Comparison of ENCODE assay signal across 14 cellular contexts in the genomic region with DNA sequence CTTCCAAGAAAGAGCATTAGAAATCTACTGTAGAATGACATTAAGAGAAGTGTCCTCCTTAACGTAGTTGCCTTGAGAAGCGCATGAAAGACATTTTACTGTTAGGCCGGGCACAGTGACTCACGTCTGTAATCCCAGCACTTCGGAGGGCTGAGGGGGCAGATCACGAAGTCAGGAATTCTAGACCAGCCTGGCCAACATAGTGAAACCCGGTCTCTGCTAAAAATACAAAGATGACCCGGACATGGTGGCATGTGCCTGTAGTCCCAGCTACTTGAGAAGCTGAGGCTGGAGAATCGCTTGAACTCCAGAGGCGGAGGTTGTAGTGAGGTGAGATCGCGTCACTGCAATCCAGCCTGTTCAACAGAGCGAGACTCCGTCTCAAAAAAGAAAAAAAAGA.
"Had no signal": no experiment of that assay in that cellular context is flagged by ENCODE, and none has a peak within 500 bp of the region (broad histone marks: within the 10 kb centered on the region; RNA-seq: fewer than 3 reads in every experiment).

No MANE protein-coding gene starts in this region.

- H3K27ac Mint-ChIP-seq: activated CD4-positive, alpha-beta T cell treated with anti-CD3 and anti-CD28 coated beads for 36 hours; activated naive CD8-positive, alpha-beta T cell treated with anti-CD3 and anti-CD28 coated beads for 36 hours had no signal

- H3K4me1 ChIP-seq: heart right ventricle, parathyroid adenoma, tibial nerve, vagina had no signal

- ATAC-seq: activated CD4-positive, alpha-beta T cell treated with anti-CD3 and anti-CD28 coated beads for 36 hours; heart right ventricle; left ventricle myocardium superior had no signal

- H3K9me3 Mint-ChIP-seq: activated naive CD8-positive, alpha-beta T cell treated with anti-CD3 and anti-CD28 coated beads for 36 hours had no signal

- DNase-seq: activated CD4-positive, alpha-beta T cell treated with anti-CD3 and anti-CD28 coated beads for 36 hours; activated CD8-positive, alpha-beta memory T cell treated with anti-CD3 and anti-CD28 coated beads for 24 hours; activated gamma-delta T cell treated with Interleukin-2 at 50 U/mL for 16 hours; activated naive CD8-positive, alpha-beta T cell treated with anti-CD3 and anti-CD28 coated beads for 36 hours; foreskin melanocyte; heart right ventricle; left ventricle myocardium superior; mesenchymal stem cell; T-helper 1 cell; WERI-Rb-1 had no signal

- H3K4me3 ChIP-seq: heart right ventricle, skin epidermis, tibial nerve, vagina had no signal

- H3K9ac ChIP-seq: parathyroid adenoma had no signal

- H3K27me3 Mint-ChIP-seq: activated CD4-positive, alpha-beta T cell treated with anti-CD3 and anti-CD28 coated beads for 36 hours had no signal

- H3K9me3 ChIP-seq: heart right ventricle, tibial nerve, vagina had no signal

- H3K27ac ChIP-seq: heart right ventricle, parathyroid adenoma, skin epidermis, tibial nerve, vagina, WERI-Rb-1 had no signal

- H3K36me3 ChIP-seq: heart right ventricle, tibial nerve, vagina, WERI-Rb-1 had no signal

- H3K4me3 Mint-ChIP-seq: activated CD4-positive, alpha-beta T cell treated with anti-CD3 and anti-CD28 coated beads for 36 hours; activated naive CD8-positive, alpha-beta T cell treated with anti-CD3 and anti-CD28 coated beads for 36 hours had no signal

- H3K79me2 ChIP-seq: parathyroid adenoma had no signal

- H3K27me3 ChIP-seq: heart right ventricle, tibial nerve, vagina had no signal

- H2AFZ ChIP-seq: parathyroid adenoma had no signal
